Comparison of ENCODE assay signal across 2 cellular contexts in genomic region chr11:119087747-119088241, GRCh38.
TF ChIP-seq lines count a peak whose summit lies in the region.

No MANE protein-coding gene starts in this region.

TF ChIP-seq in GM23338, 12 proteins besides CTCF, POLR2A, EP300 and RAD21:
- TF ChIP-seq ZNF114 (CRISPR knock-in tag; IDR thresholded peaks at IDR 0.05) (no peak), CREB1 (CRISPR knock-in tag; IDR thresholded peaks at IDR 0.05; ENCODE audit: low read depth) (no peak), ZNF462 (CRISPR knock-in tag; IDR thresholded peaks at IDR 0.05) (no peak)

TF ChIP-seq in H1, 55 proteins besides CTCF, POLR2A, EP300 and RAD21:
- TF ChIP-seq GTF2F1 (IDR thresholded peaks at IDR 0.05; ENCODE audit: borderline replicate concordance, low read depth, low read length) = no peak
- no peak for TF ChIP-seq RBBP5 (IDR thresholded peaks at IDR 0.05; ENCODE audit: borderline replicate concordance, low read depth, low read length)
- no peak for TF ChIP-seq KDM5A (IDR thresholded peaks at IDR 0.05; ENCODE audit: low read length)
